11 cellular contexts compared by ENCODE assay signal in the genomic region with DNA sequence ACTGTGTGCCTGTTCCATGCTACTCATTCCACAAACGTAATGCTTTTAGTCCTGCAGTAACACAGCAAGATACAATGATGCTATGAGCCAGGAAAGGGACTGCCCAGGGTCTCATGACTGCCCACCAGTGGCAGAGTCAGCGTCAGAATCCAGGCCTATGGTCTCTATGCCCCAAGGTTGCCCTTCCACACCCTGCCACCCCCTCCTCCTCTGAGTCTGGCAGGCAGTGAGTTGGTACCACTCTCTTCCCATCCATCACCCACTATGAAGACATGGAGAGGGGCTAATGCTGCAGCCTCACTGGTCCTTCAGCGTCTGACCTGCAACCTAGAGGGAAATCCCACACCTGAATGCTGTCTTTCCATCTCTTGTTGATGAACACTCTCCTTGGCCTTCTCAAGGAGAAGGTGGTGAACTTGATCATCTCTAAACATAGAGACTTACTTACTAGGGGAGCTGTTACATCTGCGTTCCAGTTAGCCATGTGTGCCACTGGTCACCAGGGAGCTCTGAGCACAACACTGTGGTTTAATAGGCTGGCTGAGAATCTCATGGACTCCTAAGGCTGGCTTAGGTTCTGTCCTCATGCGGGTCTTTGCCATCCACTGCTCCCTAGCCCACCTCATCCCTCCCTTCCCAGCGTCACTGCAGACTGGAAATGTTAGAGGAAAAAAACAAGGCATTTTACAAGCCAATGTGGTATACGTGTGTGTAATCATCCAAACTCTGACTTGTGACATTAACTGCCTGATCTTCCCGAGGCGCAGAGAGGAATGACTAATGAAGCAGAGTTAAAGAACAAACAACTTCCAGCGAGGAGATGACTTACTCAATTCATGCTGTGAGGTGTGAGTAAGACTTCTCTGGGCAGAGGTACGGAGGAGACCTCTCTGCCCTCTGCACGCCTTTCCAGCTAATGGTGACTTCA. TPM values are rescaled to one million over a fixed set of nuclear protein-coding genes. Genes with fewer than 3 reads are reported as not detected.
DNase-seq lines count a peak whose midpoint lies in the region; ATAC-seq and TF ChIP-seq lines count a peak whose summit lies in the region.
"Had no signal": no experiment of that assay in that cellular context is flagged by ENCODE, and none has a peak within 500 bp of the region (broad histone marks: within the 10 kb centered on the region; RNA-seq: fewer than 3 reads in every experiment).

No MANE protein-coding gene starts in this region.

- H3K9me3 Mint-ChIP-seq in brain: peaks cover 0 to 4% (median 0%) of the 10 kb centered on the region in 5 experiments

- no peaks in the 10 kb centered on the region for H3K36me3 Mint-ChIP-seq in brain

- H3K27me3 Mint-ChIP-seq in brain: peaks cover 2% of the 10 kb centered on the region

- no peak overlapping the region for H3K4me3 Mint-ChIP-seq in brain

- peaks cover 80% of the 10 kb centered on the region for H3K4me1 Mint-ChIP-seq in brain

- H3K27ac Mint-ChIP-seq in brain: peak overlapping the region in 3 of 5 experiments; percentile 31 to 68 (median 44)

- peak; percentile 96 for DNase-seq in ACHN
- DNase-seq in HS-5 (ENCODE audit: low read depth): peak; percentile 97
- DNase-seq in islet precursor cell: peak; percentile 62
- DNase-seq in NCI-H1436 treated with DMSO at 0.1 percent for 48 hours (lab: John Stamatoyannopoulos, UW): no peak
- DNase-seq in G401 (ENCODE audit: low spot score): no peak
- no peak for DNase-seq in SHP77 treated with DMSO at 0.1 percent for 48 hours (lab: John Stamatoyannopoulos, UW)
- DNase-seq: effector memory CD4-positive, alpha-beta T cell; NCI-H1048; SJCRH30 had no signal

- in situ Hi-C loops in ACHN (cut with HindIII; ENCODE audit: low pct_ligation_motif_present, low pct_unique_long_range_greater_than_20kb, low sequenced_read_pairs) (no loop called here), G401 (cut with HindIII; ENCODE audit: low sequenced_read_pairs) (no loop called here)

- ATAC-seq in HG02588 (IDR thresholded peaks at IDR 0.05; ENCODE audit: unreplicated experiment): no peak

- no peak for TF ChIP-seq CTCF in brain (conservative IDR thresholded peaks at IDR 0.05)

RNA-seq across cellular contexts. Expression of a gene that starts 28.8 kb away (rescaled TPM):
- 10.9 TPM for polyA plus RNA-seq in brain (ENCODE audit: insufficient read depth, low read depth, low replicate concordance)
- 3.3 and 6.0 TPM in 2 replicates for total RNA-seq in G401 (2014; rRNA removed; shearing (Covaris generic))

Comparison
In these comparisons a context has a peak if more than half of its experiments do, and no peak if none do; other contexts are left out.
1. DNase-seq: peak in ACHN (single experiment), HS-5 (single experiment) and islet precursor cell (single experiment); none in NCI-H1436 treated with DMSO at 0.1 percent for 48 hours (single experiment), G401 (single experiment) and SHP77 treated with DMSO at 0.1 percent for 48 hours (single experiment).